ENCODE assay signal across 16 cellular contexts in the genomic region with DNA sequence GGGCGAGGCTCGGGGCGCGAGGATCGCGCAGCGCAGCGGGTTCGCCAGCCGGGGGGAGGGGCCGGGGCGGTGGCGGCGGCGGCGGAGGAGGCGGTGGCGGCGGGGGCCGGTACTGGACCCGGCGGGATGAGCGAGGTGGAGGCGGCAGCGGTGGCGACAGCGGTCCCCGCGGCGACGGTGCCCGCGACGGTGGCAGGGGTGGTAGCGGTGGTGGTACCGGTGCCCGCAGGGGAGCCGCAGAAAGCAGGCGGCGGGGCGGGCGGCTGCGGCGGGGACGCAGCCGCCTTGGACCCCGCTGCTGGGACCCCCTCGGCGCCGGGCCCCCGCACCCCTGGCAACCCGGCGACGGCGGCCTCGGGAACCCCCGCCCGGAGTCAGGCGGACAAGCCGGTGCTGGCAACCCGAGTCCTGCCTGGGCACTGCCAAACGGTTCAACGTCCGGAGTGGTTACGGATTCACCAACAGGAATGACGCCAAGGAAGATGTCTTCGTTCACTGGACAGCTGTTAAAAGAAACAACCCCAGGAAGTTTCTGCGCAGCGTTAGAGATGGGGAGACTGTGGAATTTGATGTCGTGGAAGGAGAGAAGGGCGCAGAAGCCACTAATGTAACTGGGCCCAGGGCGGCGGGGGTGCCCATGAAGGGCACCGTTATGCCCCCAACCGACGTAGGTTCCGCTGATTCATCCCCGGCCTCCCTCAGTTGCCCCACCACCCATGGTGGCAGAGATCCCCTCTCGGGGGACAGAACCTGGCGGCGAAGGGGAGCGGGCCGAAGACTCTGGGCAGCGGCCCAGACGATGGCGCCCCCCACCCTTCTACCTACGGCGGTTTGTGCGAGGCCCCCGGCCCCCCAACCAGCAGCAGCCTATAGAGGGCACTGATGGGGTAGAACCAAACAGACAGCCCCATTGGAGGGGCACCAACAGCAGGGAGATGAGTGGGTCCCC.
DNase-seq lines count a peak whose midpoint lies in the region; ATAC-seq, FAIRE-seq and TF ChIP-seq lines count a peak whose summit lies in the region.
"Had no signal": no experiment of that assay in that cellular context is flagged by ENCODE, and none has a peak within 500 bp of the region (broad histone marks: within the 10 kb centered on the region; RNA-seq: fewer than 3 reads in every experiment).

No MANE protein-coding gene starts in this region.

- H3K4me3 Mint-ChIP-seq in activated T-cell treated with anti-CD3 and anti-CD28 coated beads, Interleukin-2, amount 50 U/mL, for 72 hours = peak overlapping the region in 1 of 2 donors; percentile 61
- H3K4me3 Mint-ChIP-seq: activated T-cell treated with anti-CD3 and anti-CD28 coated beads, Interleukin-2, amount 50 U/mL, for 4 hours had no signal

- H3K9me3 ChIP-seq in colonic mucosa = no peaks in the 10 kb centered on the region
- no peaks in the 10 kb centered on the region for H3K9me3 ChIP-seq in lower lobe of right lung
- no peaks in the 10 kb centered on the region for H3K9me3 ChIP-seq in thoracic aorta

- no peak for ATAC-seq in activated T-cell treated with anti-CD3 and anti-CD28 coated beads, Interleukin-2, amount 50 U/mL, for 72 hours (replicated peaks in 1 of 2)
- ATAC-seq in lower lobe of right lung (no peak), thoracic aorta (ENCODE audit: insufficient number of reproducible peaks, low FRiP score, low read depth) (no peak)
- ATAC-seq: activated CD4-positive, CD25-positive, alpha-beta regulatory T cell treated with anti-CD3 and anti-CD28 coated beads, Interleukin-2, amount 50 U/mL, for 24 hours; activated T-cell treated with anti-CD3 and anti-CD28 coated beads, Interleukin-2, amount 50 U/mL, for 4 hours; T-cell had no signal

- intact Hi-C loops in colonic mucosa (cut with DNase I) = no loop called here
- intact Hi-C loops in lower lobe of right lung (cut with DNase I) = no loop called here

- H3K9ac ChIP-seq in colonic mucosa (ENCODE audit: low read depth in 2 of 2, low read length in 2 of 2) = no peak overlapping the region

- no peak overlapping the region for H3K27ac Mint-ChIP-seq in activated T-cell treated with anti-CD3 and anti-CD28 coated beads, Interleukin-2, amount 50 U/mL, for 72 hours

- peaks cover 20% of the 10 kb centered on the region for H3K4me1 Mint-ChIP-seq in activated T-cell treated with anti-CD3 and anti-CD28 coated beads, Interleukin-2, amount 50 U/mL, for 72 hours (ENCODE audit: low read depth)

- no peaks in the 10 kb centered on the region for H3K36me3 ChIP-seq in colonic mucosa
- no peaks in the 10 kb centered on the region for H3K36me3 ChIP-seq in lower lobe of right lung
- no peaks in the 10 kb centered on the region for H3K36me3 ChIP-seq in thoracic aorta

- no peak for FAIRE-seq in urothelium cell line (lab: Jason Lieb, UNC)
- FAIRE-seq: D721Med had no signal

- H3K27me3 Mint-ChIP-seq in activated T-cell treated with anti-CD3 and anti-CD28 coated beads, Interleukin-2, amount 50 U/mL, for 72 hours (ENCODE audit: low read depth) = peaks cover 71% of the 10 kb centered on the region

- peak overlapping the region; percentile 19 for H3K4me3 ChIP-seq in colonic mucosa
- no peak overlapping the region for H3K4me3 ChIP-seq in lower lobe of right lung
- H3K4me3 ChIP-seq in thoracic aorta = peak overlapping the region; percentile 25

- H3K4me1 ChIP-seq in colonic mucosa = no peaks in the 10 kb centered on the region
- H3K4me1 ChIP-seq in lower lobe of right lung = peaks cover 28% of the 10 kb centered on the region
- peaks cover 14 to 30% of the 10 kb centered on the region in 2 donors for H3K4me1 ChIP-seq in thoracic aorta (ENCODE audit: control insufficient read depth in 1 of 2, low read depth in 2 of 2)

- peaks cover 22% of the 10 kb centered on the region for H3K27me3 ChIP-seq in colonic mucosa
- peaks cover 55% of the 10 kb centered on the region for H3K27me3 ChIP-seq in lower lobe of right lung (ENCODE audit: low read depth)
- H3K27me3 ChIP-seq in thoracic aorta (replicated peaks; ENCODE audit: insufficient read depth) = no peaks in the 10 kb centered on the region

- no peaks in the 10 kb centered on the region for H3K36me3 Mint-ChIP-seq in activated T-cell treated with anti-CD3 and anti-CD28 coated beads, Interleukin-2, amount 50 U/mL, for 72 hours (ENCODE audit: insufficient read depth in 2 of 2)
- H3K36me3 Mint-ChIP-seq: T-cell had no signal

- DNase-seq in activated T-cell treated with anti-CD3 and anti-CD28 coated beads, Interleukin-2, amount 50 U/mL, for 48 hours = peak; percentile 13 to 15
- no peak for DNase-seq in activated T-cell treated with anti-CD3 and anti-CD28 coated beads, Interleukin-2, amount 50 U/mL, for 72 hours
- DNase-seq in colonic mucosa (no peak), lower lobe of right lung (peak; percentile 41), thoracic aorta (ENCODE audit: low spot score) (no peak), urothelium cell line (ENCODE audit: low spot score) (no peak), NCI-H226 (no peak), SW480 (ENCODE audit: low spot score) (no peak)
- DNase-seq: activated T-cell treated with anti-CD3 and anti-CD28 coated beads, Interleukin-2, amount 50 U/mL, for 4 hours; mesendoderm; MM.1S; NCI-H2171 treated with DMSO at 0.1 percent for 48 hours had no signal

- H3K27ac ChIP-seq in colonic mucosa = no peak overlapping the region
- no peak overlapping the region for H3K27ac ChIP-seq in lower lobe of right lung
- H3K27ac ChIP-seq in thoracic aorta = no peak overlapping the region
- H3K27ac ChIP-seq: HL-60 had no signal

- H3K9me3 Mint-ChIP-seq in activated T-cell treated with anti-CD3 and anti-CD28 coated beads, Interleukin-2, amount 50 U/mL, for 72 hours = no peaks in the 10 kb centered on the region
- H3K9me3 Mint-ChIP-seq: activated T-cell treated with anti-CD3 and anti-CD28 coated beads, Interleukin-2, amount 50 U/mL, for 4 hours; T-cell had no signal

- no peak for TF ChIP-seq CTCF in colonic mucosa (IDR thresholded peaks at IDR 0.05)
- TF ChIP-seq CTCF in lower lobe of right lung (IDR thresholded peaks at IDR 0.05) = no peak
- no peak for TF ChIP-seq CTCF in thoracic aorta (IDR thresholded peaks at IDR 0.05)

Comparison
In these comparisons a context has a peak if more than half of its experiments do, and no peak if none do; other contexts are left out.
1. DNase-seq: peak in activated T-cell treated with anti-CD3 and anti-CD28 coated beads, Interleukin-2, amount 50 U/mL, for 48 hours (2 of 2) and lower lobe of right lung (single experiment); none in activated T-cell treated with anti-CD3 and anti-CD28 coated beads, Interleukin-2, amount 50 U/mL, for 72 hours (0 of 2), colonic mucosa (single experiment), thoracic aorta (single experiment), urothelium cell line (single experiment), NCI-H226 (single experiment) and SW480 (single experiment).